9 cellular contexts compared by ENCODE assay signal in genomic region chr1:16903054-16903453, GRCh38. TPM values are rescaled to one million over a fixed set of nuclear protein-coding genes. Genes with fewer than 3 reads are reported as not detected.
A peak's percentile ranks its signal among the peaks of the same experiment; 100 is the strongest.
DNase-seq lines count a peak whose midpoint lies in the region; ATAC-seq and TF ChIP-seq lines count a peak whose summit lies in the region.
"Had no signal": no experiment of that assay in that cellular context is flagged by ENCODE, and none has a peak within 500 bp of the region (broad histone marks: within the 10 kb centered on the region; RNA-seq: fewer than 3 reads in every experiment).

No MANE protein-coding gene starts in this region.

- peaks cover 0 to 5% (median 2%) of the 10 kb centered on the region in 5 donors for H3K9me3 Mint-ChIP-seq in CD8-positive, alpha-beta memory T cell

- H3K27me3 ChIP-seq in A673 (replicated peaks; ENCODE audit: insufficient read depth, low read depth, low read length, poor library complexity) (no peaks in the 10 kb centered on the region), layer of hippocampus (ENCODE audit: control insufficient read depth, insufficient read depth, low read length) (no peaks in the 10 kb centered on the region), prostate gland (replicated peaks; ENCODE audit: insufficient read depth) (no peaks in the 10 kb centered on the region)
- H3K27me3 ChIP-seq in CD8-positive, alpha-beta memory T cell (ENCODE audit: insufficient read depth, low read length, poor library complexity, severe bottlenecking), result no peaks in the 10 kb centered on the region

- H3K4me1 Mint-ChIP-seq in CD8-positive, alpha-beta memory T cell, result peaks cover 17 to 28% (median 26%) of the 10 kb centered on the region in 3 donors

- H3K9me3 ChIP-seq in A673 (ENCODE audit: low read depth, low read length, poor library complexity, severe bottlenecking) (no peaks in the 10 kb centered on the region), prostate gland (no peaks in the 10 kb centered on the region)
- H3K9me3 ChIP-seq in CD8-positive, alpha-beta memory T cell (ENCODE audit: low read length), result no peaks in the 10 kb centered on the region

- CTCF ChIA-PET in A673 (lab: Charles Lee), result no interaction called here
- CTCF ChIA-PET in CD8-positive, alpha-beta memory T cell (lab: Charles Lee), result interaction anchor here (1.3 to 1.8 kb wide), 3 partner anchors 16 to 202 kb away, joined by 3 to 4 read pairs (median 4); no protein-coding TSS in a partner anchor

- DNase-seq in A673 (ENCODE audit: low spot score), result no peak
- peak; percentile 59 for DNase-seq in HCEC 1CT
- DNase-seq in CD8-positive, alpha-beta memory T cell, result no peak
- DNase-seq in epidermal melanocyte (ENCODE audit: insufficient read length, low spot score), result no peak
- DNase-seq in prostate gland (ENCODE audit: low spot score), result no peak
- DNase-seq: activated CD4-positive, alpha-beta T cell treated with anti-CD3 and anti-CD28 coated beads, Interleukin-2, amount 50 U/mL, for 1 hour had no signal

- no peaks in the 10 kb centered on the region for H3K36me3 ChIP-seq in A673 (ENCODE audit: insufficient read depth, low read length, poor library complexity, severe bottlenecking)
- no peaks in the 10 kb centered on the region for H3K36me3 ChIP-seq in CD8-positive, alpha-beta memory T cell (ENCODE audit: insufficient read depth, low read length)
- H3K36me3 ChIP-seq in prostate gland, result no peaks in the 10 kb centered on the region

- no TSS peak for BruUV-seq in A673 (replicated peaks; lab: Mats Ljungman, UMichigan)

- H3K27ac ChIP-seq in A673 (ENCODE audit: low read depth, low read length, poor library complexity, severe bottlenecking) (peak overlapping the region; percentile 100), VCaP (peak overlapping the region; percentile 100), layer of hippocampus (ENCODE audit: low read depth, low read length) (peak overlapping the region; percentile 5), prostate gland (peak overlapping the region in 1 of 2 donors; percentile 94)
- no peak overlapping the region for H3K27ac ChIP-seq in CD8-positive, alpha-beta memory T cell (ENCODE audit: low read depth, low read length)

- ATAC-seq in GM21390 (IDR thresholded peaks at IDR 0.05; ENCODE audit: unreplicated experiment), result no peak

- H3K4me1 ChIP-seq in A673 (ENCODE audit: insufficient read depth, low read length, poor library complexity, severe bottlenecking), result peaks cover 18% of the 10 kb centered on the region
- H3K4me1 ChIP-seq in CD8-positive, alpha-beta memory T cell (ENCODE audit: insufficient read depth, low read length), result peaks cover 36% of the 10 kb centered on the region
- H3K4me1 ChIP-seq in prostate gland (replicated peaks), result no peaks in the 10 kb centered on the region

- no peak overlapping the region for H3K4me3 ChIP-seq in A673 (ENCODE audit: low read depth, low read length, poor library complexity, severe bottlenecking)
- H3K4me3 ChIP-seq in CD8-positive, alpha-beta memory T cell (ENCODE audit: low read length), result no peak overlapping the region
- H3K4me3 ChIP-seq in prostate gland, result no peak overlapping the region

- TF ChIP-seq POLR2A in prostate gland (IDR thresholded peaks at IDR 0.05), result no peak

- WGBS in prostate gland, result 76% methylated on average over 2 of the region's 2 CpGs

- intact Hi-C loops in A673 (cut with micrococcal nuclease; ENCODE audit: unreplicated experiment), result no loop called here
- intact Hi-C loops in prostate gland (cut with DNase I), result no loop called here

- TF ChIP-seq CTCF in A673 (conservative IDR thresholded peaks at IDR 0.05; ENCODE audit: low read depth, low read length) (no peak), VCaP (conservative IDR thresholded peaks at IDR 0.05) (no peak), prostate gland (IDR thresholded peaks at IDR 0.05) (no peak)

- peak overlapping the region in 2 of 8 donors; percentile 17 to 71 for H3K27ac Mint-ChIP-seq in CD8-positive, alpha-beta memory T cell

- peaks cover 0 to 4% of the 10 kb centered on the region in 2 donors for H3K27me3 Mint-ChIP-seq in CD8-positive, alpha-beta memory T cell

- H3K36me3 Mint-ChIP-seq in CD8-positive, alpha-beta memory T cell, result peaks cover 0 to 4% (median 1%) of the 10 kb centered on the region in 3 donors

- POLR2A ChIA-PET in A673 (lab: Charles Lee; ENCODE audit: low non-redundant PET), result no interaction called here
- POLR2A ChIA-PET in CD8-positive, alpha-beta memory T cell (lab: Charles Lee), result interaction anchor here (0.7 to 2.7 kb wide), 2 partner anchors 11 to 15 kb away, joined by 3 to 17 read pairs; no protein-coding TSS in a partner anchor

- H3K4me3 Mint-ChIP-seq in CD8-positive, alpha-beta memory T cell, result peak overlapping the region in 2 of 7 donors; percentile 28 to 57

RNA-seq across cellular contexts. Expression of gene RNU1-2, which starts 7.3 kb away (rescaled TPM):
- 1,866 and 1,908 TPM in 2 replicates for total RNA-seq in A673 (2021)
- total RNA-seq in CD8-positive, alpha-beta memory T cell, result 1,000 to 10,000 TPM; 1,293 to 1,300 TPM
- polyA plus RNA-seq in CD8-positive, alpha-beta memory T cell, result not detected
- under 1 TPM; under 0.01 TPM for total RNA-seq in prostate gland

RNA-seq across cellular contexts. Expression of gene CROCC, which starts 18.7 kb away (rescaled TPM):
- total RNA-seq in A673 (2021), result 30.2 and 33.2 TPM in 2 replicates
- 10 to 100 TPM; 25.6 to 30.1 TPM for total RNA-seq in CD8-positive, alpha-beta memory T cell
- polyA plus RNA-seq in CD8-positive, alpha-beta memory T cell, result 6.9 TPM
- total RNA-seq in prostate gland, result 10 to 100 TPM; 19.6 to 68.7 TPM

Comparison
In these comparisons a context has a peak if more than half of its experiments do, and no peak if none do; other contexts are left out.
1. RNA of gene RNU1-2, which starts 7.3 kb away (total RNA-seq): 1,866 to 1,908 TPM in A673 and 1,293 to 1,300 TPM in CD8-positive, alpha-beta memory T cell; under 0.01 TPM in prostate gland; every median in the first group is over 1,000 times any median in the second.